Comparison of ENCODE assay signal across 8 cellular contexts in genomic region chr1:121519042-121519755, GRCh38.
DNase-seq lines count a peak whose midpoint lies in the region; FAIRE-seq and TF ChIP-seq lines count a peak whose summit lies in the region.

No MANE protein-coding gene starts in this region.

- peak; percentile 36 for DNase-seq in DMS53 treated with DMSO at 0.1 percent for 48 hours (lab: John Stamatoyannopoulos, UW; ENCODE audit: unreplicated experiment)
- peak; percentile 77 for DNase-seq in T follicular helper cell (ENCODE audit: low read depth)
- peak; percentile 19 for DNase-seq in amniotic epithelial cell (ENCODE audit: low read depth)
- DNase-seq in iPS DF 4.7 (ENCODE audit: extremely low read depth, low spot score), result peak; percentile 41
- DNase-seq in GM12891 (ENCODE audit: insufficient read length, low spot score), result no peak
- no peak for DNase-seq in NCI-H2029 (lab: John Stamatoyannopoulos, UW)

- H3K4me1 Mint-ChIP-seq in IgD-negative memory B cell, result peaks cover 17 to 28% (median 23%) of the 10 kb centered on the region in 3 donors

- no peaks in the 10 kb centered on the region for H3K9me3 ChIP-seq in skeletal muscle satellite cell (replicated peaks; ENCODE audit: low read length)

- H3K9me3 Mint-ChIP-seq in IgD-negative memory B cell, result no peaks in the 10 kb centered on the region

- no peaks in the 10 kb centered on the region for H3K36me3 ChIP-seq in skeletal muscle satellite cell (ENCODE audit: insufficient read depth, low read length)

- H3K27me3 Mint-ChIP-seq in IgD-negative memory B cell, result no peaks in the 10 kb centered on the region

- FAIRE-seq in GM12891 (lab: Jason Lieb, UNC), result no peak

- peak overlapping the region; percentile 84 to 98 (median 90) for H3K4me3 Mint-ChIP-seq in IgD-negative memory B cell

- H3K4me3 ChIP-seq in skeletal muscle satellite cell (ENCODE audit: low read length), result peak overlapping the region; percentile 75

- H3K27me3 ChIP-seq in skeletal muscle satellite cell (ENCODE audit: control insufficient read depth, insufficient read depth, low read length), result peaks cover 13% of the 10 kb centered on the region

- peaks cover 3% of the 10 kb centered on the region for H3K36me3 Mint-ChIP-seq in IgD-negative memory B cell

- H3K9ac ChIP-seq in skeletal muscle satellite cell (ENCODE audit: low read depth, low read length), result peak overlapping the region; percentile 50

- peak overlapping the region; percentile 88 for H3K4me2 ChIP-seq in skeletal muscle satellite cell (ENCODE audit: low read length)

- no peak for TF ChIP-seq POLR2A in GM12891 (IDR thresholded peaks at IDR 0.05; ENCODE audit: low read depth, low read length)

- H3K27ac Mint-ChIP-seq in IgD-negative memory B cell, result peak overlapping the region; percentile 63 to 96 (median 91)

- no peaks in the 10 kb centered on the region for H3K4me1 ChIP-seq in skeletal muscle satellite cell (ENCODE audit: control insufficient read depth, insufficient read depth, low read length)

TF ChIP-seq in GM12891, 5 proteins besides CTCF, POLR2A, EP300 and RAD21:
- no peak for TF ChIP-seq SPI1 (IDR thresholded peaks at IDR 0.05; ENCODE audit: low read depth, low read length)
- TF ChIP-seq POLR2AphosphoS5 (IDR thresholded peaks at IDR 0.05; ENCODE audit: low read depth, low read length), result no peak
- TF ChIP-seq POU2F2 (IDR thresholded peaks at IDR 0.05; ENCODE audit: low read depth, low read length), result no peak
- no peak for TF ChIP-seq PAX5 (IDR thresholded peaks at IDR 0.05; ENCODE audit: insufficient read depth, low read length, severe bottlenecking)
- no peak for TF ChIP-seq TAF1 (IDR thresholded peaks at IDR 0.05; ENCODE audit: low read depth, low read length)

Comparison
In these comparisons a context has a peak if more than half of its experiments do, and no peak if none do; other contexts are left out.
1. DNase-seq: peak in DMS53 treated with DMSO at 0.1 percent for 48 hours (single experiment), T follicular helper cell (single experiment), amniotic epithelial cell (single experiment) and iPS DF 4.7 (single experiment); none in GM12891 (single experiment) and NCI-H2029 (single experiment).